Comparison of ENCODE assay signal across 4 cellular contexts in genomic region chrX:118324588-118324987, GRCh38.
"Had no signal": no experiment of that assay in that cellular context is flagged by ENCODE, and none has a peak within 500 bp of the region (broad histone marks: within the 10 kb centered on the region; RNA-seq: fewer than 3 reads in every experiment).

No MANE protein-coding gene starts in this region.

- DNase-seq: GM23248, GOT3, H7, HFFc6 had no signal
